Comparison of ENCODE assay signal across 11 cellular contexts in genomic region chr11:113249491-113249763, GRCh38.
A peak's percentile ranks its signal among the peaks of the same experiment; 100 is the strongest.
DNase-seq lines count a peak whose midpoint lies in the region; ATAC-seq and TF ChIP-seq lines count a peak whose summit lies in the region.
"Had no signal": no experiment of that assay in that cellular context is flagged by ENCODE, and none has a peak within 500 bp of the region (broad histone marks: within the 10 kb centered on the region; RNA-seq: fewer than 3 reads in every experiment).

No MANE protein-coding gene starts in this region.

- no peaks in the 10 kb centered on the region for H3K9me3 ChIP-seq in WERI-Rb-1 (ENCODE audit: severe bottlenecking)

- H3K27ac Mint-ChIP-seq in HFFc6 (no peak overlapping the region), mesothelial cell of epicardium (no peak overlapping the region)
- no peak overlapping the region for H3K27ac Mint-ChIP-seq in activated T-helper 17 cell treated with anti-CD3 and anti-CD28 coated beads, Interleukin-2, amount 50 U/mL, for 72 hours
- H3K27ac Mint-ChIP-seq: activated T-cell treated with anti-CD3 and anti-CD28 coated beads, Interleukin-2, amount 50 U/mL, for 24 hours had no signal

- TF ChIP-seq CTCF in HFFc6 (IDR thresholded peaks at IDR 0.05) (peak; percentile 40), WERI-Rb-1 (IDR thresholded peaks at IDR 0.05; ENCODE audit: low read depth, low read length) (peak; percentile 36), mesothelial cell of epicardium (IDR thresholded peaks at IDR 0.05; ENCODE audit: unreplicated experiment) (peak; percentile 25)

- no peaks in the 10 kb centered on the region for H3K27me3 ChIP-seq in WERI-Rb-1 (ENCODE audit: insufficient read depth, low read depth, severe bottlenecking)

- H3K4me3 Mint-ChIP-seq in HFFc6 (no peak overlapping the region), mesothelial cell of epicardium (no peak overlapping the region)
- no peak overlapping the region for H3K4me3 Mint-ChIP-seq in activated T-helper 17 cell treated with anti-CD3 and anti-CD28 coated beads, Interleukin-2, amount 50 U/mL, for 72 hours
- H3K4me3 Mint-ChIP-seq: activated T-cell treated with anti-CD3 and anti-CD28 coated beads, Interleukin-2, amount 50 U/mL, for 24 hours had no signal

- H3K27me3 Mint-ChIP-seq in HFFc6 (ENCODE audit: insufficient read depth) (peaks cover 2% of the 10 kb centered on the region), mesothelial cell of epicardium (ENCODE audit: low read depth) (no peaks in the 10 kb centered on the region)
- H3K27me3 Mint-ChIP-seq in activated T-helper 17 cell treated with anti-CD3 and anti-CD28 coated beads, Interleukin-2, amount 50 U/mL, for 72 hours, result peaks cover 36% of the 10 kb centered on the region

- no peak overlapping the region for H3K27ac ChIP-seq in WERI-Rb-1

- no peak overlapping the region for H3K4me3 ChIP-seq in WERI-Rb-1 (ENCODE audit: low read depth, low read length)

- DNase-seq in CD1c-positive myeloid dendritic cell (ENCODE audit: extremely low spot score) (peak; percentile 29), HFFc6 (no peak), WERI-Rb-1 (no peak), mesothelial cell of epicardium (ENCODE audit: low spot score in 2 of 2, unreplicated experiment in 2 of 2) (no peak), HK-2 (ENCODE audit: unreplicated experiment) (no peak), NCI-H748 (lab: John Stamatoyannopoulos, UW; ENCODE audit: unreplicated experiment) (no peak)
- DNase-seq: activated T-cell treated with anti-CD3 and anti-CD28 coated beads, Interleukin-2, amount 50 U/mL, for 24 hours; dermis blood vessel endothelial cell; NCI-H345 had no signal

- H3K36me3 Mint-ChIP-seq in HFFc6 (ENCODE audit: low read depth) (no peaks in the 10 kb centered on the region), mesothelial cell of epicardium (peaks cover 19% of the 10 kb centered on the region)
- no peaks in the 10 kb centered on the region for H3K36me3 Mint-ChIP-seq in activated T-helper 17 cell treated with anti-CD3 and anti-CD28 coated beads, Interleukin-2, amount 50 U/mL, for 72 hours (ENCODE audit: low read depth)

- no peaks in the 10 kb centered on the region; the same call in none of the 2 replicates for H3K9me3 Mint-ChIP-seq in HFFc6
- no peaks in the 10 kb centered on the region for H3K9me3 Mint-ChIP-seq in mesothelial cell of epicardium
- no peaks in the 10 kb centered on the region for H3K9me3 Mint-ChIP-seq in activated T-helper 17 cell treated with anti-CD3 and anti-CD28 coated beads, Interleukin-2, amount 50 U/mL, for 72 hours
- H3K9me3 Mint-ChIP-seq: activated T-cell treated with anti-CD3 and anti-CD28 coated beads, Interleukin-2, amount 50 U/mL, for 24 hours had no signal

- peaks cover 5% of the 10 kb centered on the region; the same call in 1 of the 2 replicates for H3K36me3 ChIP-seq in WERI-Rb-1

- H3K4me1 Mint-ChIP-seq in HFFc6 (ENCODE audit: low read depth) (no peaks in the 10 kb centered on the region), mesothelial cell of epicardium (peaks cover 2% of the 10 kb centered on the region)
- no peaks in the 10 kb centered on the region for H3K4me1 Mint-ChIP-seq in activated T-helper 17 cell treated with anti-CD3 and anti-CD28 coated beads, Interleukin-2, amount 50 U/mL, for 72 hours

- no peak for ATAC-seq in HG03442 (IDR thresholded peaks at IDR 0.05; ENCODE audit: unreplicated experiment)
- ATAC-seq in activated T-helper 17 cell treated with anti-CD3 and anti-CD28 coated beads, Interleukin-2, amount 50 U/mL, for 72 hours (replicated peaks), result no peak
